Comparison of ENCODE assay signal across 24 cellular contexts in the genomic region with DNA sequence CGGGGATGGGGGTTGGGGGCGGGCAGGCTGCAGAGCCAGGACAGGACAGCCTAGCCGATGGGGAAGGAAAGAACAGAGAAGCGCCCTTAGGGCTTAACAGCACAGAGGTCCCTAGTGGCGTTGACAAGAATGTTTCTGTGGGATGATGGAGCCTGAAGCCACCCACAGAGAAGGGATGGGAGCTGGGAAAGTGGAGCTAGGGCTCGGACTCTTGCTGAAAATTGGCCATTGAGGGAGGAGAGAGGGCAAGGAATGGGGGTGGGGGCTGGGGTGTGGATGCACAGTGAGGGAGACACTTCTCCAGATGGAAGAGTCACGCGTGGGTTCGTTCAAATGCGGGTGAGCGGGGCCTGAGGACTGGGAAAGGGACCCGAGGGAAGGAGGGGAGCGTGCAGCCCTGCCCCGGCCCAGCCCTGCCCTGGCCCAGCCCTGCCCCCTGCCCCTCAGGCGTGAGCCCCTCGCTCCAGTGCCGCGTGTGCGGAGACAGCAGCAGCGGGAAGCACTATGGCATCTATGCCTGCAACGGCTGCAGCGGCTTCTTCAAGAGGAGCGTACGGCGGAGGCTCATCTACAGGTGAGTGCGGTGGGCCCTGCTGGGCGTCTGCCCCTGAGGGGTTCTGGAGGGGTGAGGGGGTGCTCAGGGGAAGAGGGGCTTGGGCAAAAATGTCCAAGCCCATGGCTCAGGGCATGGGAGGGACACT. TPM values are rescaled to one million over a fixed set of nuclear protein-coding genes. Genes with fewer than 3 reads are reported as not detected.
"Had no signal": no experiment of that assay in that cellular context is flagged by ENCODE, and none has a peak within 500 bp of the region (broad histone marks: within the 10 kb centered on the region; RNA-seq: fewer than 3 reads in every experiment).

No MANE protein-coding gene starts in this region.

- H3K4me3 ChIP-seq: coronary artery, heart right ventricle, ovary, prostate gland, right atrium auricular region, stomach, suprapubic skin, tibial nerve had no signal

- H3K27ac ChIP-seq: coronary artery, heart right ventricle, ovary, prostate gland, right atrium auricular region, stomach, suprapubic skin, tibial nerve had no signal

- H3K4me1 ChIP-seq: prostate gland, stomach, suprapubic skin, tibial nerve had no signal

- DNase-seq: activated CD4-positive, alpha-beta T cell treated with anti-CD3 and anti-CD28 coated beads for 4 hours; activated CD4-positive, alpha-beta T cell treated with anti-CD3 and anti-CD28 coated beads, Interleukin-2, amount 50 U/mL, for 48 hours; activated CD4-positive, CD25-positive, alpha-beta regulatory T cell; activated CD8-positive, alpha-beta memory T cell treated with anti-CD3 and anti-CD28 coated beads, Interleukin-2, amount 50 U/mL, for 48 hours; activated effector memory CD4-positive, alpha-beta T cell treated with Interleukin-2 at 50 U/mL for 16 hours; activated naive CD4-positive, alpha-beta T cell treated with anti-CD3 and anti-CD28 coated beads for 36 hours; activated naive CD8-positive, alpha-beta T cell treated with anti-CD3 and anti-CD28 coated beads, Interleukin-2, amount 10 ng/mL, durations not matched to agents 7 days and 5 days; activated T-cell treated with anti-CD3 and anti-CD28 coated beads, Interleukin-2, amount 50 U/mL, for 48 hours; amniotic stem cell; cerebellar nuclear complex; heart right ventricle; mesenchymal stem cell; naive B cell; ovary; stimulated activated CD4-positive, alpha-beta T cell treated with anti-CD3 and anti-CD28 coated beads, Interleukin-4, amount 100 ng/mL, for 24 hours; stomach had no signal

- H3K27me3 ChIP-seq: ovary, right atrium auricular region, stomach, suprapubic skin had no signal

- H3K9me3 ChIP-seq: heart right ventricle, ovary, prostate gland, right atrium auricular region, stomach, suprapubic skin, tibial nerve had no signal

- H3K36me3 ChIP-seq: heart right ventricle, ovary, prostate gland, right atrium auricular region, stomach, suprapubic skin, tibial nerve had no signal

RNA-seq across cellular contexts. Expression of a gene that starts 0.8 kb away (rescaled TPM):
- total RNA-seq: activated CD8-positive, alpha-beta memory T cell treated with anti-CD3 and anti-CD28 coated beads for 36 hours; activated naive CD4-positive, alpha-beta T cell treated with anti-CD3 and anti-CD28 coated beads for 36 hours; activated naive CD8-positive, alpha-beta T cell treated with anti-CD3 and anti-CD28 coated beads, Interleukin-2, amount 10 ng/mL, durations not matched to agents 7 days and 5 days; lower leg skin; neural crest cell; right atrium auricular region had no signal
